25 cellular contexts compared by ENCODE assay signal in the genomic region with DNA sequence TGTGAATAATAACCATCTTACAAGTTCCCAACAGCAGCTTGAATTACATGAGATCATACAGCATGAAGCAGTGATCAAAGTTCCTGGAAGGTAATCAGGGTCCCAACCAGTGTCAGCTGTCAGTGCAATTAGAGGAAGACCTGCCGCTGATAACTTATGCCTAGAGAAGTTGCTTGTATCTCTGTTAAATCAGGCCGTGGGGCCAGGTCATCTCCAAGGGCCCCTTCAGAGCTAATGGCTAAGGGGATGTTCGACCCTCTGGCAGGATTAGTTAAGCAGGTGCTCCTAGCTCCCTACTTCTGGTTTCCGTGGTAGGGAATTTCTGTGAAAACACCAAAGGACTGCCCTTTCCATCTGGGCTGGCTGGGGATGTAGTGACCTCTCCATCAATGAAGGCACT.
"Had no signal": no experiment of that assay in that cellular context is flagged by ENCODE, and none has a peak within 500 bp of the region (broad histone marks: within the 10 kb centered on the region; RNA-seq: fewer than 3 reads in every experiment).

No MANE protein-coding gene starts in this region.

- H3K27ac ChIP-seq: HL-60, KMS-11, SJSA1 had no signal

- H3K27ac Mint-ChIP-seq: IgD-negative memory B cell had no signal

- H3K9me3 ChIP-seq: SJSA1, SK-N-SH had no signal

- H3K9ac ChIP-seq: KMS-11, SK-N-SH had no signal

- H3K36me3 ChIP-seq: SJSA1 had no signal

- H3K4me3 ChIP-seq: K562, SJSA1 had no signal

- DNase-seq: Kasumi-1, MV-4-11, NCI-H1048, NCI-H1105, NCI-H1417, NCI-H1436 treated with DMSO at 0.1 percent for 48 hours, NCI-H1694, NCI-H187 treated with DMSO at 0.1 percent for 48 hours, NCI-H2081, NCI-H2171, NCI-H226, NCI-H446, NCI-H510A, NCI-H524 treated with DMSO at 0.1 percent for 48 hours, NCI-H69, NCI-H774, Right ventricle myocardium superior, RPMI8226, SIG-M5, SK-N-SH had no signal

- H3K27me3 ChIP-seq: SJSA1 had no signal

- H3K4me3 Mint-ChIP-seq: IgD-negative memory B cell had no signal
